Comparison of ENCODE assay signal across 28 cellular contexts in the genomic region with DNA sequence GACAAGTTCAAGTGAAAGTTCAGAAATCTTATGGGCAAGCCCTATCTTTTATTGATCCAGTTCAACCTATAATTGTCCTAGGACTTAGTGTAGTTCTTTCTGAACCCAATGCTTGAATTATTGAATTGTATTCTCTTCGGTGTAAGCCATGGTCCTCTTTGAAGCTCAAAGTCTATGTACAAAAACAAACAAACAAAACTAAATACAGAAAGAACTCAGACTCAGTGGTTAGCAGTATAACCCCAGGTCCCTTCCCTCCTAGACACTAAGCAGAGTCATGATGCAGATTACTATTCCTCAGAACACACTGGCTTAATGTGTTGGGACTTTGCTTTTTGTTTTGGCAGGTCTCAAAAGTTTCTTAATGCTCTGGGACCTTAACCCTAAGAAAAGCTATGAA.
"Had no signal": no experiment of that assay in that cellular context is flagged by ENCODE, and none has a peak within 500 bp of the region (broad histone marks: within the 10 kb centered on the region; RNA-seq: fewer than 3 reads in every experiment).

No MANE protein-coding gene starts in this region.

- H3K9me3 ChIP-seq: colonic mucosa, esophagus muscularis mucosa, esophagus squamous epithelium, gastrocnemius medialis, gastroesophageal sphincter, heart left ventricle had no signal

- H3K36me3 ChIP-seq: colonic mucosa, esophagus muscularis mucosa, esophagus squamous epithelium, gastrocnemius medialis, gastroesophageal sphincter, heart left ventricle, heart right ventricle had no signal

- H3K4me3 ChIP-seq: colonic mucosa, coronary artery, dorsolateral prefrontal cortex, esophagus muscularis mucosa, esophagus squamous epithelium, gastrocnemius medialis, gastroesophageal sphincter, heart left ventricle, heart right ventricle had no signal

- H3K27ac ChIP-seq: colonic mucosa, coronary artery, dorsolateral prefrontal cortex, epithelial cell of prostate, esophagus muscularis mucosa, esophagus squamous epithelium, foreskin keratinocyte, gastrocnemius medialis, gastroesophageal sphincter, heart left ventricle, heart right ventricle had no signal

- H3K27me3 ChIP-seq: colonic mucosa, dorsolateral prefrontal cortex, esophagus muscularis mucosa, foreskin keratinocyte, gastrocnemius medialis, gastroesophageal sphincter, heart left ventricle had no signal

- H3K4me1 ChIP-seq: colonic mucosa, esophagus muscularis mucosa, esophagus squamous epithelium, gastrocnemius medialis, gastroesophageal sphincter, heart left ventricle, heart right ventricle had no signal

- DNase-seq: colonic mucosa; cortex of kidney; dermis blood vessel endothelial cell; dorsolateral prefrontal cortex; effector CD4-positive, alpha-beta T cell; effector CD8-positive, alpha-beta T cell; effector memory CD4-positive, alpha-beta T cell; effector memory CD8-positive, alpha-beta T cell; endodermal cell; erythroblast; esophagus squamous epithelium; foreskin fibroblast; foreskin keratinocyte; foreskin melanocyte; gastrocnemius medialis; glutamatergic neuron; head of caudate nucleus; heart left ventricle; heart right ventricle had no signal

- FAIRE-seq: colon, endometrium, endothelial cell of umbilical vein, frontal cortex had no signal

- ATAC-seq: effector memory CD8-positive, alpha-beta T cell; esophagus mucosa; foreskin keratinocyte; gastrocnemius medialis; gastroesophageal sphincter; heart left ventricle; heart right ventricle had no signal
